In genomic region chr19:4140237-4140711, GRCh38 we compare ENCODE assay signal across 8 cellular contexts. TPM values are rescaled to one million over a fixed set of nuclear protein-coding genes. Genes with fewer than 3 reads are reported as not detected.
DNase-seq lines count a peak whose midpoint lies in the region; ATAC-seq and TF ChIP-seq lines count a peak whose summit lies in the region.

No MANE protein-coding gene starts in this region.

- intact Hi-C loops in left cardiac atrium (cut with DNase I): loop anchor here in 1 of 2 donors (5.0 kb wide), 1 partner anchor 42 kb away; the partner anchor contains the start of genes ANKRD24 and SIRT6
- intact Hi-C loops in sciatic nerve (cut with DNase I): no loop called here

- H3K4me1 Mint-ChIP-seq in HFFc6 (ENCODE audit: low read depth): peaks cover 18% of the 10 kb centered on the region
- H3K4me1 Mint-ChIP-seq in activated naive CD4-positive, alpha-beta T cell treated with anti-CD3 and anti-CD28 coated beads, Interleukin-2, amount 10 ng/mL, durations not matched to agents 7 days and 5 days: peaks cover 16% of the 10 kb centered on the region

- peak; percentile 50 for DNase-seq in DMS 273 treated with DMSO at 0.1 percent for 48 hours (lab: John Stamatoyannopoulos, UW)
- DNase-seq in HFFc6: peak; percentile 44
- DNase-seq in NCI-H748 treated with DMSO at 0.1 percent for 48 hours (lab: John Stamatoyannopoulos, UW): peak; percentile 18
- DNase-seq in activated naive CD4-positive, alpha-beta T cell treated with anti-CD3 and anti-CD28 coated beads, Interleukin-2, amount 10 ng/mL, durations not matched to agents 7 days and 5 days: peak; percentile 45
- DNase-seq in left cardiac atrium: no peak
- DNase-seq in sciatic nerve (ENCODE audit: low spot score): no peak
- DNase-seq in cortex of kidney (lab: John Stamatoyannopoulos, UW): no peak

- H3K27me3 Mint-ChIP-seq in HFFc6 (ENCODE audit: insufficient read depth): peaks cover 8% of the 10 kb centered on the region; the same call in 1 of the 2 replicates
- H3K27me3 Mint-ChIP-seq in activated naive CD4-positive, alpha-beta T cell treated with anti-CD3 and anti-CD28 coated beads, Interleukin-2, amount 10 ng/mL, durations not matched to agents 7 days and 5 days: peaks cover 36% of the 10 kb centered on the region

- CTCF ChIA-PET in activated naive CD4-positive, alpha-beta T cell treated with anti-CD3 and anti-CD28 coated beads, Interleukin-2, amount 10 ng/mL, durations not matched to agents 7 days and 5 days (lab: Charles Lee): interaction anchor here (0.6 to 3.2 kb wide), 28 partner anchors 9 to 654 kb away, joined by 3 to 18 read pairs (median 5); partner anchors contain the start of genes EEF2 and PIAS4

- TF ChIP-seq CTCF in HFFc6 (IDR thresholded peaks at IDR 0.05): peak; percentile 42

- H3K36me3 Mint-ChIP-seq in HFFc6 (ENCODE audit: low read depth): no peaks in the 10 kb centered on the region
- H3K36me3 Mint-ChIP-seq in activated naive CD4-positive, alpha-beta T cell treated with anti-CD3 and anti-CD28 coated beads, Interleukin-2, amount 10 ng/mL, durations not matched to agents 7 days and 5 days: no peaks in the 10 kb centered on the region

- H3K9me3 Mint-ChIP-seq in HFFc6: no peaks in the 10 kb centered on the region
- no peaks in the 10 kb centered on the region for H3K9me3 Mint-ChIP-seq in activated naive CD4-positive, alpha-beta T cell treated with anti-CD3 and anti-CD28 coated beads, Interleukin-2, amount 10 ng/mL, durations not matched to agents 7 days and 5 days

- ATAC-seq in left cardiac atrium: peak; percentile 89 to 91
- peak; percentile 81 for ATAC-seq in sciatic nerve
- no peak for ATAC-seq in GM18868 (IDR thresholded peaks at IDR 0.05; ENCODE audit: unreplicated experiment)

- H3K27ac Mint-ChIP-seq in HFFc6: peak overlapping the region; percentile 42
- no peak overlapping the region for H3K27ac Mint-ChIP-seq in activated naive CD4-positive, alpha-beta T cell treated with anti-CD3 and anti-CD28 coated beads, Interleukin-2, amount 10 ng/mL, durations not matched to agents 7 days and 5 days

- no peak overlapping the region for H3K4me3 Mint-ChIP-seq in HFFc6
- H3K4me3 Mint-ChIP-seq in activated naive CD4-positive, alpha-beta T cell treated with anti-CD3 and anti-CD28 coated beads, Interleukin-2, amount 10 ng/mL, durations not matched to agents 7 days and 5 days: no peak overlapping the region

RNA-seq across cellular contexts. Expression of gene CREB3L3, which starts 13.2 kb away (rescaled TPM):
- not detected for total RNA-seq in HFFc6 (2021; fragmentation: NEBNext Ultra II Directional; extraction: Animal tissue kit (Norgen Biotek cat#: 25700))
- not detected for total RNA-seq in left cardiac atrium
- total RNA-seq in sciatic nerve: not detected

RNA-seq across cellular contexts. Expression of gene MAP2K2, which starts 16.4 kb away (rescaled TPM):
- 100 to 1,000 TPM; 175 to 209 (median 187) TPM for total RNA-seq in HFFc6 (2021; fragmentation: NEBNext Ultra II Directional; extraction: Animal tissue kit (Norgen Biotek cat#: 25700))
- total RNA-seq in left cardiac atrium (100 to 1,000 TPM; 109 to 118 TPM), sciatic nerve (108 TPM)

RNA-seq across cellular contexts. Expression of gene SIRT6, which starts 42.1 kb away (rescaled TPM):
- total RNA-seq in HFFc6 (2021; fragmentation: NEBNext Ultra II Directional; extraction: Animal tissue kit (Norgen Biotek cat#: 25700)): 10 to 100 TPM; 23.4 to 27.5 (median 25.2) TPM
- total RNA-seq in left cardiac atrium (10 to 100 TPM; 13.0 to 21.8 TPM), sciatic nerve (19.0 TPM)

RNA-seq across cellular contexts. Expression of gene ANKRD24, which starts 42.2 kb away (rescaled TPM):
- total RNA-seq in HFFc6 (2021; fragmentation: NEBNext Ultra II Directional; extraction: Animal tissue kit (Norgen Biotek cat#: 25700)): under 1 TPM; 0.11 to 0.81 (median 0.54) TPM
- total RNA-seq in left cardiac atrium (1 to 10 TPM in 1 of 2 donors, under 1 TPM in 1; 0.86 to 1.2 TPM), sciatic nerve (1.3 TPM)

Comparison
In these comparisons a context has a peak if more than half of its experiments do, and no peak if none do; other contexts are left out.
1. DNase-seq: peak in DMS 273 treated with DMSO at 0.1 percent for 48 hours (single experiment), HFFc6 (single experiment), NCI-H748 treated with DMSO at 0.1 percent for 48 hours (single experiment) and activated naive CD4-positive, alpha-beta T cell treated with anti-CD3 and anti-CD28 coated beads, Interleukin-2, amount 10 ng/mL, durations not matched to agents 7 days and 5 days (single experiment); none in left cardiac atrium (single experiment), sciatic nerve (single experiment) and cortex of kidney (single experiment).